8 cellular contexts compared by ENCODE assay signal in the genomic region with DNA sequence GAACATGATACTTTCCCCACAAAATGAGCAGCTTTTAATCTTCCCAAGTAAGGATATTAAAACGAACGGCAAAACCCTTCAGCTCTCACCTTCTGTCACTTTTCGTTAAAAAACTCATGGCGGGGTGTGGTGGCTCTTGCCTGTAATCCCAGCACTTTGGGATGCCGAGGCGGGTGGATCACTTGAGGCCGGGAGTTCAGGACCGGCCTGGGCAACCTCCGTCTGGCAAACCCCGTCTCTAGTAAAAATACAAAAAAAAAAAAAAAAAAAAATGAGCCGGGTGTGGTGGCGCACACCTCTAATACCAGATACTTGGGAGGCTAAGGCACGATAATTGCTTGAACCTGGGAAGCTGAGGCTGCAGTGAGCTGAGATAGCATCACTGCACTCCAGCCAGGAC. TPM values are rescaled to one million over a fixed set of nuclear protein-coding genes. Genes with fewer than 3 reads are reported as not detected.
DNase-seq lines count a peak whose midpoint lies in the region; TF ChIP-seq lines count a peak whose summit lies in the region.

No MANE protein-coding gene starts in this region.

- H3K9ac ChIP-seq in endocrine pancreas (ENCODE audit: control insufficient read depth, insufficient read depth, low read length) (peak overlapping the region; percentile 100), neural cell (ENCODE audit: low read length) (peak overlapping the region; percentile 76)

- H3K9me3 ChIP-seq in endocrine pancreas (ENCODE audit: control insufficient read depth, low read length) (no peaks in the 10 kb centered on the region), neural cell (ENCODE audit: low read length) (no peaks in the 10 kb centered on the region)

- H3K36me3 ChIP-seq in BJ (ENCODE audit: control insufficient read depth, insufficient read depth, low read length): peaks cover 24% of the 10 kb centered on the region
- H3K36me3 ChIP-seq in endocrine pancreas (ENCODE audit: control insufficient read depth, insufficient read depth, low read length): peaks cover 3% of the 10 kb centered on the region
- peaks cover 8% of the 10 kb centered on the region for H3K36me3 ChIP-seq in neural cell (ENCODE audit: insufficient read depth, low read length)

- no peaks in the 10 kb centered on the region for H3K9me2 ChIP-seq in neural cell (ENCODE audit: insufficient read depth, low read length)

- H3K79me2 ChIP-seq in neural cell (replicated peaks; ENCODE audit: insufficient read depth, low read length): peaks cover 11% of the 10 kb centered on the region

- in situ Hi-C loops in ACHN (cut with HindIII; ENCODE audit: low pct_ligation_motif_present, low pct_unique_long_range_greater_than_20kb, low sequenced_read_pairs): no loop called here

- peak overlapping the region; percentile 82 for H3K4me2 ChIP-seq in neural cell (ENCODE audit: low read length)

- POLR2A ChIA-PET in BJ (lab: Charles Lee): interaction anchor here (0.6 to 0.7 kb wide), 3 partner anchors 47 to 457 kb away, joined by 3 to 7 read pairs (median 4); no protein-coding TSS in a partner anchor

- no peak for TF ChIP-seq EP300 in neural cell (conservative IDR thresholded peaks at IDR 0.05; ENCODE audit: poor library complexity, severe bottlenecking)

- no peak overlapping the region for H2AFZ ChIP-seq in neural cell (ENCODE audit: low read depth, low read length)

- no peaks in the 10 kb centered on the region for H4K20me1 ChIP-seq in neural cell (ENCODE audit: insufficient read depth)

- TF ChIP-seq RAD21 in neural cell (conservative IDR thresholded peaks at IDR 0.05): no peak

- peak overlapping the region; percentile 77 for H3K4me3 ChIP-seq in BJ (ENCODE audit: low read depth, low read length)
- H3K4me3 ChIP-seq in NB4 (ENCODE audit: low read depth, low read length): peak overlapping the region; percentile 79
- peak overlapping the region; percentile 78 for H3K4me3 ChIP-seq in endocrine pancreas (ENCODE audit: control insufficient read depth, insufficient read depth, low read length)
- H3K4me3 ChIP-seq in neural cell (ENCODE audit: low read length): peak overlapping the region; percentile 79

- H3F3A ChIP-seq in neural cell (ENCODE audit: insufficient read depth, low read length, poor library complexity, severe bottlenecking): no peaks in the 10 kb centered on the region

- H3K27ac ChIP-seq in neural cell (ENCODE audit: low read length): no peak overlapping the region

- no peak for TF ChIP-seq CTCF in BJ (IDR thresholded peaks at IDR 0.05; ENCODE audit: insufficient read depth, low read depth, low read length)
- no peak for TF ChIP-seq CTCF in NB4 (IDR thresholded peaks at IDR 0.05; ENCODE audit: low read depth, low read length)
- TF ChIP-seq CTCF in neural cell (IDR thresholded peaks at IDR 0.05; ENCODE audit: poor library complexity, severe bottlenecking): no peak

- CTCF ChIA-PET in BJ (lab: Yijun Ruan, JAX): interaction anchor here (0.8 to 1.6 kb wide), 4 partner anchors 14 to 136 kb away, joined by 3 to 5 read pairs (median 4); no protein-coding TSS in a partner anchor

- no peak for DNase-seq in BJ (ENCODE audit: low read depth)
- no peak for DNase-seq in NB4 (ENCODE audit: low read depth)
- DNase-seq in ACHN: no peak
- DNase-seq in stimulated activated CD4-positive, alpha-beta T cell treated with anti-CD3 and anti-CD28 coated beads, Interleukin-2, amount 100 ng/mL, for 48 hours: no peak
- no peak for DNase-seq in C1 segment of cervical spinal cord (lab: John Stamatoyannopoulos, UW)
- DNase-seq in cerebellar cortex (ENCODE audit: low spot score): no peak

- TF ChIP-seq POLR2A in NB4 (IDR thresholded peaks at IDR 0.05; ENCODE audit: extremely low read depth, insufficient read length): no peak

- peaks cover 5% of the 10 kb centered on the region for H3K4me1 ChIP-seq in endocrine pancreas (ENCODE audit: control insufficient read depth, insufficient read depth, low read length)

- H3K27me3 ChIP-seq in BJ (ENCODE audit: control insufficient read depth, insufficient read depth, low read length) (peaks cover 4% of the 10 kb centered on the region; the same call in 1 of the 2 replicates), endocrine pancreas (ENCODE audit: control insufficient read depth, insufficient read depth, low read length) (no peaks in the 10 kb centered on the region), neural cell (ENCODE audit: insufficient read depth, low read depth, low read length) (peaks cover 18% of the 10 kb centered on the region)

TF ChIP-seq in neural cell, 6 proteins besides CTCF, POLR2A, EP300 and RAD21:
- no peak for TF ChIP-seq SMC3 (conservative IDR thresholded peaks at IDR 0.05; ENCODE audit: poor library complexity)
- TF ChIP-seq, protein P1, sequence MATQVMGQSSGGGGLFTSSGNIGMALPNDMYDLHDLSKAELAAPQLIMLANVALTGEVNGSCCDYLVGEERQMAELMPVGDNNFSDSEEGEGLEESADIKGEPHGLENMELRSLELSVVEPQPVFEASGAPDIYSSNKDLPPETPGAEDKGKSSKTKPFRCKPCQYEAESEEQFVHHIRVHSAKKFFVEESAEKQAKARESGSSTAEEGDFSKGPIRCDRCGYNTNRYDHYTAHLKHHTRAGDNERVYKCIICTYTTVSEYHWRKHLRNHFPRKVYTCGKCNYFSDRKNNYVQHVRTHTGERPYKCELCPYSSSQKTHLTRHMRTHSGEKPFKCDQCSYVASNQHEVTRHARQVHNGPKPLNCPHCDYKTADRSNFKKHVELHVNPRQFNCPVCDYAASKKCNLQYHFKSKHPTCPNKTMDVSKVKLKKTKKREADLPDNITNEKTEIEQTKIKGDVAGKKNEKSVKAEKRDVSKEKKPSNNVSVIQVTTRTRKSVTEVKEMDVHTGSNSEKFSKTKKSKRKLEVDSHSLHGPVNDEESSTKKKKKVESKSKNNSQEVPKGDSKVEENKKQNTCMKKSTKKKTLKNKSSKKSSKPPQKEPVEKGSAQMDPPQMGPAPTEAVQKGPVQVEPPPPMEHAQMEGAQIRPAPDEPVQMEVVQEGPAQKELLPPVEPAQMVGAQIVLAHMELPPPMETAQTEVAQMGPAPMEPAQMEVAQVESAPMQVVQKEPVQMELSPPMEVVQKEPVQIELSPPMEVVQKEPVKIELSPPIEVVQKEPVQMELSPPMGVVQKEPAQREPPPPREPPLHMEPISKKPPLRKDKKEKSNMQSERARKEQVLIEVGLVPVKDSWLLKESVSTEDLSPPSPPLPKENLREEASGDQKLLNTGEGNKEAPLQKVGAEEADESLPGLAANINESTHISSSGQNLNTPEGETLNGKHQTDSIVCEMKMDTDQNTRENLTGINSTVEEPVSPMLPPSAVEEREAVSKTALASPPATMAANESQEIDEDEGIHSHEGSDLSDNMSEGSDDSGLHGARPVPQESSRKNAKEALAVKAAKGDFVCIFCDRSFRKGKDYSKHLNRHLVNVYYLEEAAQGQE (IDR thresholded peaks at IDR 0.05; ENCODE audit: borderline replicate concordance): no peak
- TF ChIP-seq TAF1 (IDR thresholded peaks at IDR 0.05; ENCODE audit: low read depth): no peak
- TF ChIP-seq MXI1 (conservative IDR thresholded peaks at IDR 0.05; ENCODE audit: poor library complexity, severe bottlenecking): no peak
- no peak for TF ChIP-seq POLR2AphosphoS5 (IDR thresholded peaks at IDR 0.05)
- TF ChIP-seq EZH2 (IDR thresholded peaks at IDR 0.05; ENCODE audit: borderline replicate concordance, insufficient read depth, low read length, poor library complexity, severe bottlenecking): no peak

RNA-seq across cellular contexts. Expression of gene TMED9, which starts 0.9 kb away (rescaled TPM):
- polyA plus RNA-seq in BJ (2011; rRNA removed): 310 and 391 TPM in 2 replicates
- polyA minus RNA-seq in BJ (2011; rRNA and poly(A)+ RNA removed): 139 and 192 TPM in 2 replicates
- polyA plus RNA-seq in neural cell: 53.8 and 59.1 TPM in 2 replicates
- 37.0 TPM in 2 replicates for polyA minus RNA-seq in neural cell

RNA-seq across cellular contexts. Expression of gene B4GALT7, which starts 7.0 kb away (rescaled TPM):
- polyA plus RNA-seq in BJ (2011; rRNA removed): 23.2 and 39.5 TPM in 2 replicates
- 14.4 and 22.3 TPM in 2 replicates for polyA minus RNA-seq in BJ (2011; rRNA and poly(A)+ RNA removed)
- 60.2 and 66.1 TPM in 2 replicates for polyA plus RNA-seq in neural cell
- polyA minus RNA-seq in neural cell: 27.7 and 30.4 TPM in 2 replicates

RNA-seq across cellular contexts. Expression of gene FAM193B, which starts 38.5 kb away (rescaled TPM):
- polyA plus RNA-seq in BJ (2011; rRNA removed) (23.1 and 31.9 TPM in 2 replicates), neural cell (79.2 and 97.3 TPM in 2 replicates)
- 17.6 and 19.6 TPM in 2 replicates for polyA minus RNA-seq in BJ (2011; rRNA and poly(A)+ RNA removed)
- 45.8 and 51.6 TPM in 2 replicates for polyA minus RNA-seq in neural cell
